In genomic region chr20:47411161-47411560, GRCh38 we compare ENCODE assay signal across 14 cellular contexts. TPM values are rescaled to one million over a fixed set of nuclear protein-coding genes. Genes with fewer than 3 reads are reported as not detected.
DNase-seq lines count a peak whose midpoint lies in the region; ATAC-seq, FAIRE-seq and TF ChIP-seq lines count a peak whose summit lies in the region.
"Had no signal": no experiment of that assay in that cellular context is flagged by ENCODE, and none has a peak within 500 bp of the region (broad histone marks: within the 10 kb centered on the region; RNA-seq: fewer than 3 reads in every experiment).

No MANE protein-coding gene starts in this region.

- no TSS peak for BruUV-seq in endothelial cell of umbilical vein (replicated peaks; lab: Mats Ljungman, UMichigan)

- H3K56ac ChIP-seq in mesendoderm (ENCODE audit: low read length) = no peak overlapping the region

- H3K4me1 Mint-ChIP-seq in naive B cell = peaks cover 49 to 91% (median 54%) of the 10 kb centered on the region in 3 donors
- peaks cover 8% of the 10 kb centered on the region for H3K4me1 Mint-ChIP-seq in progenitor cell of endocrine pancreas (ENCODE audit: low read depth)
- H3K4me1 Mint-ChIP-seq: endodermal cell had no signal

- WGBS in mesendoderm (ENCODE audit: extremely low coverage, insufficient coverage, low lambda C conversion rate) = no CpG with 5 or more reads among the region's 5 CpGs

- H3K79me2 ChIP-seq in endothelial cell of umbilical vein (ENCODE audit: control insufficient read depth, insufficient read depth, low read length) (no peaks in the 10 kb centered on the region), mesendoderm (ENCODE audit: control insufficient read depth, insufficient read depth, low read length) (no peaks in the 10 kb centered on the region)

- dilution Hi-C loops in endothelial cell of umbilical vein (cut with MboI; ENCODE audit: extremely low pct_ligation_motif_present, low sequenced_read_pairs) = no loop called here

- no peak overlapping the region for H2AK5ac ChIP-seq in mesendoderm (ENCODE audit: low read length)

- no peak overlapping the region for H2BK15ac ChIP-seq in mesendoderm (replicated peaks; ENCODE audit: low read depth)

- TF ChIP-seq CTCF in endothelial cell of umbilical vein (IDR thresholded peaks at IDR 0.05; ENCODE audit: extremely low read depth in 1 of 2, insufficient read depth in 1 of 2, low read depth in 1 of 2, low read length in 2 of 2) (no peak), progenitor cell of endocrine pancreas (IDR thresholded peaks at IDR 0.05; ENCODE audit: unreplicated experiment) (no peak)

- H2BK5ac ChIP-seq in mesendoderm (ENCODE audit: low read length) = no peak overlapping the region

- H4K5ac ChIP-seq in mesendoderm (ENCODE audit: low read length) = no peak overlapping the region

- H3K9me3 ChIP-seq in endothelial cell of umbilical vein (replicated peaks; ENCODE audit: control insufficient read depth, insufficient read depth, low read length) = no peaks in the 10 kb centered on the region

- H3K4me3 Mint-ChIP-seq in naive B cell = peak overlapping the region in 7 of 8 donors; percentile 61 to 90 (median 82)
- no peak overlapping the region for H3K4me3 Mint-ChIP-seq in progenitor cell of endocrine pancreas (ENCODE audit: low read depth)
- H3K4me3 Mint-ChIP-seq: endodermal cell had no signal

- TF ChIP-seq POLR2A in endothelial cell of umbilical vein (IDR thresholded peaks at IDR 0.05; ENCODE audit: low read depth, low read length) (no peak), GM12891 (IDR thresholded peaks at IDR 0.05; ENCODE audit: low read depth, low read length) (no peak)

- H3K4ac ChIP-seq in mesendoderm (ENCODE audit: low read depth, low read length) = no peak overlapping the region

- H3K4me1 ChIP-seq in endothelial cell of umbilical vein (ENCODE audit: control insufficient read depth, extremely low read depth, insufficient read depth, low read length) (no peaks in the 10 kb centered on the region), mesendoderm (ENCODE audit: control insufficient read depth, low read depth, low read length) (no peaks in the 10 kb centered on the region)

- H3K27me3 Mint-ChIP-seq in naive B cell (no peaks in the 10 kb centered on the region), progenitor cell of endocrine pancreas (no peaks in the 10 kb centered on the region)

- POLR2A ChIA-PET in endothelial cell of umbilical vein (lab: Charles Lee) = no interaction called here

- no peak overlapping the region for H3K9ac ChIP-seq in endothelial cell of umbilical vein (replicated peaks; ENCODE audit: extremely low read depth, insufficient read depth, low read length)
- H3K9ac ChIP-seq in mesendoderm (ENCODE audit: low read length) = no peak overlapping the region

- CTCF ChIA-PET in endothelial cell of umbilical vein (lab: Charles Lee) = interaction anchor here (1.2 to 2.1 kb wide), 3 partner anchors 210 to 215 kb away, joined by 3 to 6 read pairs (median 6); no protein-coding TSS in a partner anchor

- H3K36me3 Mint-ChIP-seq in naive B cell (peaks cover 0 to 3% of the 10 kb centered on the region in 2 donors), progenitor cell of endocrine pancreas (ENCODE audit: insufficient read depth) (no peaks in the 10 kb centered on the region)

- H3K36me3 ChIP-seq in endothelial cell of umbilical vein (ENCODE audit: control insufficient read depth in 2 of 2, extremely low read depth in 1 of 2, insufficient read depth in 2 of 2, low read length in 2 of 2) = no peaks in the 10 kb centered on the region
- H3K36me3 ChIP-seq in mesendoderm (ENCODE audit: control insufficient read depth, insufficient read depth, low read length) = no peaks in the 10 kb centered on the region

- no peaks in the 10 kb centered on the region for H3K79me1 ChIP-seq in mesendoderm (ENCODE audit: low read length)

- no peaks in the 10 kb centered on the region for H3K27me3 ChIP-seq in endothelial cell of umbilical vein (ENCODE audit: control insufficient read depth in 2 of 2, insufficient read depth in 2 of 2, low read length in 2 of 2)
- no peaks in the 10 kb centered on the region for H3K27me3 ChIP-seq in mesendoderm (ENCODE audit: insufficient read depth, low read length, poor library complexity)

- no peak for FAIRE-seq in endothelial cell of umbilical vein (lab: Jason Lieb, UNC)
- FAIRE-seq in GM12891 (lab: Jason Lieb, UNC) = no peak
- FAIRE-seq: A204.1, GM12892 had no signal

- no peak overlapping the region for H3K18ac ChIP-seq in mesendoderm (ENCODE audit: low read length)

- peak overlapping the region; percentile 21 for H2AFZ ChIP-seq in endothelial cell of umbilical vein (ENCODE audit: low read depth, low read length)

- H3K9me3 Mint-ChIP-seq in naive B cell (peaks cover 0 to 6% (median 0%) of the 10 kb centered on the region in 7 donors), progenitor cell of endocrine pancreas (ENCODE audit: low read depth) (no peaks in the 10 kb centered on the region)
- H3K9me3 Mint-ChIP-seq: endodermal cell had no signal

- H3K4me2 ChIP-seq in endothelial cell of umbilical vein (ENCODE audit: insufficient read depth, low read length) = no peak overlapping the region
- H3K4me2 ChIP-seq in mesendoderm (ENCODE audit: low read length) = no peak overlapping the region

- DNase-seq in Right ventricle myocardium inferior (ENCODE audit: missing footprints) (no peak), cardiac septum (ENCODE audit: low spot score) (no peak), endothelial cell of umbilical vein (ENCODE audit: low read depth, low spot score) (no peak), naive B cell (no peak), mesendoderm (no peak), progenitor cell of endocrine pancreas (ENCODE audit: low spot score, unreplicated experiment) (no peak), GM12891 (ENCODE audit: insufficient read length, low spot score) (no peak)
- DNase-seq: endodermal cell, IMR-90, NCI-H82 had no signal

- H4K8ac ChIP-seq in mesendoderm (ENCODE audit: low read depth, low read length) = no peak overlapping the region

- intact Hi-C loops in Right ventricle myocardium inferior (cut with DNase I) (loop anchor here (5.0 kb wide), 1 partner anchor 91 kb away; the partner anchor contains the start of gene NCOA3), cardiac septum (cut with DNase I) (no loop called here), endothelial cell of umbilical vein (cut with micrococcal nuclease) (no loop called here)

- H3K27ac ChIP-seq in endothelial cell of umbilical vein (ENCODE audit: insufficient read depth, low read depth, low read length) (no peak overlapping the region), mesendoderm (ENCODE audit: low read depth, low read length) (no peak overlapping the region)
- H3K27ac ChIP-seq: SK-N-MC had no signal

- H4K20me1 ChIP-seq in endothelial cell of umbilical vein (replicated peaks; ENCODE audit: control insufficient read depth, extremely low read depth, insufficient read depth, low read length) = no peaks in the 10 kb centered on the region

- peak; percentile 71 for ATAC-seq in Right ventricle myocardium inferior
- no peak for ATAC-seq in naive B cell (ENCODE audit: low read depth in 2 of 2)
- ATAC-seq in GM18520 (IDR thresholded peaks at IDR 0.05; ENCODE audit: unreplicated experiment) = no peak

- no peak overlapping the region for H3K23ac ChIP-seq in mesendoderm (ENCODE audit: low read length)

- H3K4me3 ChIP-seq in endothelial cell of umbilical vein (replicated peaks in 1 of 3; ENCODE audit: insufficient read depth in 1 of 3, low read depth in 1 of 3, low read length in 3 of 3) (no peak overlapping the region), mesendoderm (ENCODE audit: low read length) (no peak overlapping the region)
- H3K4me3 ChIP-seq: SK-N-MC had no signal

- no peak overlapping the region for H2BK120ac ChIP-seq in mesendoderm (ENCODE audit: low read depth, low read length)

- H3K9me1 ChIP-seq in endothelial cell of umbilical vein (replicated peaks; ENCODE audit: control insufficient read depth, extremely low read depth, insufficient read depth, low read length) = no peaks in the 10 kb centered on the region

- H3K27ac Mint-ChIP-seq in naive B cell (peak overlapping the region; percentile 85 to 100 (median 99)), progenitor cell of endocrine pancreas (no peak overlapping the region)
- H3K27ac Mint-ChIP-seq: endodermal cell had no signal

TF ChIP-seq in endothelial cell of umbilical vein, 7 proteins besides CTCF, POLR2A, EP300 and RAD21:
- TF ChIP-seq JUN (IDR thresholded peaks at IDR 0.05; ENCODE audit: borderline replicate concordance, insufficient read depth, insufficient read length, low read depth) (no peak), EZH2 (IDR thresholded peaks at IDR 0.05; ENCODE audit: borderline replicate concordance, low read depth, low read length, severe bottlenecking) (no peak), MYC (IDR thresholded peaks at IDR 0.05; ENCODE audit: low read depth, low read length) (no peak), POLR2AphosphoS5 (IDR thresholded peaks at IDR 0.05; ENCODE audit: insufficient read depth, low read depth, low read length) (no peak)

TF ChIP-seq in GM12891, 5 proteins besides CTCF, POLR2A, EP300 and RAD21:
- TF ChIP-seq POU2F2 (IDR thresholded peaks at IDR 0.05; ENCODE audit: low read depth, low read length) (no peak), SPI1 (IDR thresholded peaks at IDR 0.05; ENCODE audit: low read depth, low read length) (no peak), PAX5 (IDR thresholded peaks at IDR 0.05; ENCODE audit: insufficient read depth, low read length, severe bottlenecking) (no peak), POLR2AphosphoS5 (IDR thresholded peaks at IDR 0.05; ENCODE audit: low read depth, low read length) (no peak), TAF1 (IDR thresholded peaks at IDR 0.05; ENCODE audit: low read depth, low read length) (no peak)

RNA-seq across cellular contexts. Expression of gene ZMYND8, which starts 54.7 kb away (rescaled TPM):
- total RNA-seq in Right ventricle myocardium inferior (36.1 TPM), cardiac septum (25.7 TPM), endothelial cell of umbilical vein (75.2 and 76.3 TPM in 2 replicates), progenitor cell of endocrine pancreas (100 and 102 TPM in 2 replicates)
- polyA plus RNA-seq in endothelial cell of umbilical vein (26.4 and 30.6 TPM in 2 replicates), naive B cell (ENCODE audit: low read depth in 6 of 6) (10 to 100 TPM in 4 of 6 donors, 1 to 10 TPM in 2; 2.7 to 22.7 (median 12.1) TPM)
- polyA plus RNA-seq in endothelial cell of umbilical vein (2011; cell fraction: cytosol; rRNA removed) = 31.6 and 33.3 TPM in 2 replicates
- 107 and 122 TPM in 2 replicates for polyA plus RNA-seq in endothelial cell of umbilical vein (2011; cell fraction: nucleus; rRNA removed)
- polyA plus RNA-seq in endothelial cell of umbilical vein (2012) = 55.4 and 56.4 TPM in 2 replicates
- polyA minus RNA-seq in endothelial cell of umbilical vein = 47.8 and 61.9 TPM in 2 replicates
- 6.9 TPM for polyA minus RNA-seq in endothelial cell of umbilical vein (2011; cell fraction: cytosol; rRNA and poly(A)+ RNA removed)
- polyA minus RNA-seq in endothelial cell of umbilical vein (2011; cell fraction: nucleus; rRNA and poly(A)+ RNA removed) = 82.0 and 106 TPM in 2 replicates
- polyA plus RNA-seq in mesendoderm (2013, experiment 1 of 2) = 29.6 TPM
- 30.9 TPM for polyA plus RNA-seq in mesendoderm (2013, experiment 2 of 2)
- 14.5 TPM for polyA plus RNA-seq in GM12891 (2012; ENCODE audit: low read depth, missing spikeins)
